In genomic region chr5:12936184-12936583, GRCh38 we compare ENCODE assay signal across 26 cellular contexts.
"Had no signal": no experiment of that assay in that cellular context is flagged by ENCODE, and none has a peak within 500 bp of the region (broad histone marks: within the 10 kb centered on the region; RNA-seq: fewer than 3 reads in every experiment).

No MANE protein-coding gene starts in this region.

- H3K4me2 ChIP-seq: hepatocyte had no signal

- H3K36me3 ChIP-seq: heart right ventricle, left lung, lower lobe of right lung, pancreas, prostate gland, suprapubic skin, thoracic aorta, tibial artery, upper lobe of right lung had no signal

- DNase-seq: heart right ventricle; kidney; left colon; left lung; lower lobe of right lung; mammary epithelial cell; mesenchymal stem cell; midbrain; mucosa of descending colon; naive thymus-derived CD4-positive, alpha-beta T cell; nucleus accumbens; pancreas; posterior cingulate gyrus; retina; stimulated activated CD4-positive, alpha-beta T cell treated with anti-CD3 and anti-CD28 coated beads, Interleukin-4, amount 100 ng/mL, for 24 hours; stimulated activated naive CD4-positive, alpha-beta T cell; tibial artery; trophoblast cell; upper lobe of right lung; uterus had no signal

- H3K79me2 ChIP-seq: hepatocyte had no signal

- H3K4me1 ChIP-seq: heart right ventricle, left lung, lower lobe of right lung, pancreas, prostate gland, suprapubic skin, tibial artery, upper lobe of right lung, uterus had no signal

- H3K27me3 ChIP-seq: heart right ventricle, hepatocyte, left lung, pancreas, suprapubic skin, tibial artery, upper lobe of right lung, uterus had no signal

- H3K9me3 ChIP-seq: lower lobe of right lung, pancreas, prostate gland, suprapubic skin, thoracic aorta, tibial artery, upper lobe of right lung, uterus had no signal

- H3K27ac ChIP-seq: heart right ventricle, hepatocyte, left lung, lower lobe of right lung, pancreas, prostate gland, suprapubic skin, thoracic aorta, tibial artery, upper lobe of right lung, uterus had no signal

- H3K4me3 ChIP-seq: heart right ventricle, hepatocyte, left lung, lower lobe of right lung, mucosa of descending colon, pancreas, prostate gland, skin epidermis, suprapubic skin, thoracic aorta, tibial artery, upper lobe of right lung, uterus had no signal

- ATAC-seq: heart right ventricle; left colon; left lung; mucosa of descending colon; pancreas; stimulated activated effector memory CD8-positive, alpha-beta T cell treated with anti-CD3 and anti-CD28 coated beads, Interleukin-12 subunit alpha, Interleukin-12 subunit beta, amount 100 ng/mL, for 72 hours had no signal

- H2AFZ ChIP-seq: hepatocyte had no signal
